ENCODE assay signal across 8 cellular contexts in the genomic region with DNA sequence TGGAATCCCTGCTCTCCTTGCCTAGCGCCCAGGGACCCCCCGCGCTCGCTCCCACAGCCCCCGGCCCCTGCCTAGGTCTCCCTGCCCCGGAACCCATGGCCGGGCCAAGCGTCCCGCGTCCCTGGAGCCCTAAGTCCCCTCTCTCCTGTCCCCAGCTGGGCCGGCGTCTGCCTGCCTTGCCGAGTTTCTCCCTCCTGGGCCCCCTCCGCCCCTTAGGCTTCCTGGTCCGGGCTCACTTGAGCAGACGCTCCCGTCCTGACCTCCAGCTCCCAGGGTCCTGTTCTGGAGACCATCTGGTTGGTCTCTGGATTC. TPM values are rescaled to one million over a fixed set of nuclear protein-coding genes. Genes with fewer than 3 reads are reported as not detected.
DNase-seq lines count a peak whose midpoint lies in the region; ATAC-seq, FAIRE-seq and TF ChIP-seq lines count a peak whose summit lies in the region.

No MANE protein-coding gene starts in this region.

- H3K9ac ChIP-seq in H1 (replicated peaks in 1 of 4; ENCODE audit: extremely low read depth in 1 of 4, low read depth in 3 of 4, low read length in 3 of 4) = peak overlapping the region; percentile 52 to 89 (median 79)
- peak overlapping the region; percentile 99 for H3K9ac ChIP-seq in neuronal stem cell (ENCODE audit: low read depth, low read length, poor library complexity)

- H4K91ac ChIP-seq in H1 (replicated peaks; ENCODE audit: insufficient read length, low read length) (no peak overlapping the region), neuronal stem cell (ENCODE audit: low read depth, low read length, poor library complexity) (no peak overlapping the region)

- peaks cover 13 to 55% of the 10 kb centered on the region in 2 experiments for H3K79me2 ChIP-seq in H1 (ENCODE audit: control insufficient read depth in 1 of 2, insufficient read depth in 2 of 2, low read length in 2 of 2)

- TF ChIP-seq POLR2A in H1 (IDR thresholded peaks at IDR 0.05; ENCODE audit: control extremely low read depth in 1 of 2, low read depth in 2 of 2, low read length in 2 of 2) = no peak

- CTCF ChIA-PET in H1 (lab: Charles Lee; ENCODE audit: partially characterized antibody) = interaction anchor here (0.8 to 1.7 kb wide), 3 partner anchors 23 to 1240 kb away, joined by 3 to 5 read pairs (median 5); no protein-coding TSS in a partner anchor

- H3K18ac ChIP-seq in H1 (ENCODE audit: extremely low read depth, low read length) = no peak overlapping the region
- no peak overlapping the region for H3K18ac ChIP-seq in neuronal stem cell (ENCODE audit: low read length)

- H3K4me1 ChIP-seq in H1 (replicated peaks in 1 of 4; ENCODE audit: control insufficient read depth in 3 of 4, insufficient read depth in 4 of 4, low read length in 3 of 4) = peaks cover 0 to 16% (median 10%) of the 10 kb centered on the region in 4 experiments; a peak in 6 of 7 replicates
- peaks cover 6 to 12% of the 10 kb centered on the region in 2 donors for H3K4me1 ChIP-seq in neuronal stem cell (ENCODE audit: control insufficient read depth in 2 of 2, insufficient read depth in 1 of 2, low read depth in 1 of 2, low read length in 2 of 2)

- H3K36me3 ChIP-seq in H1 (ENCODE audit: control insufficient read depth in 2 of 4, insufficient read depth in 4 of 4, low read length in 3 of 4) = no peaks in the 10 kb centered on the region; a peak in 1 of 8 replicates
- peaks cover 6 to 7% of the 10 kb centered on the region in 2 donors for H3K36me3 ChIP-seq in neuronal stem cell (replicated peaks in 1 of 2; ENCODE audit: control insufficient read depth in 2 of 2, insufficient read depth in 2 of 2, low read length in 2 of 2)

- H3K27ac ChIP-seq in H1 (ENCODE audit: low read depth, low read length) = no peak overlapping the region
- no peak overlapping the region for H3K27ac ChIP-seq in neuronal stem cell (replicated peaks; ENCODE audit: low read length)

- H2BK12ac ChIP-seq in H1 (ENCODE audit: low read depth, low read length) (no peak overlapping the region), neuronal stem cell (ENCODE audit: low read length) (no peak overlapping the region)

- H3K23me2 ChIP-seq in H1 (ENCODE audit: low read depth, low read length) = peaks cover 8% of the 10 kb centered on the region; the same call in 1 of the 2 replicates

- WGBS in H1 (ENCODE audit: extremely low coverage in 1 of 2, insufficient coverage in 1 of 2, insufficient read length in 1 of 2, insufficient replicate concordance in 2 of 2, low coverage in 1 of 2, low lambda C conversion rate in 2 of 2, missing lambda C conversion rate in 1 of 2), 2 experiments = 2% methylated on average over 14 of the region's 17 CpGs; no CpG with 5 or more reads in 1 of the 2 experiments
- WGBS in neuronal stem cell (ENCODE audit: extremely low coverage in 2 of 2, insufficient read length in 2 of 2, insufficient replicate concordance in 1 of 2), 2 donors = no CpG with 5 or more reads among the region's 17 CpGs

- H4K8ac ChIP-seq in H1 (ENCODE audit: extremely low read depth, insufficient read depth, low read length) (peak overlapping the region; percentile 63), neuronal stem cell (ENCODE audit: low read depth, low read length) (peak overlapping the region; percentile 43)

- H2AFZ ChIP-seq in H1 (ENCODE audit: low read length) (no peak overlapping the region), neuronal stem cell (ENCODE audit: low read length) (peak overlapping the region; percentile 96)

- no peak overlapping the region for H3K56ac ChIP-seq in H1 (replicated peaks; ENCODE audit: insufficient read length, low read depth, low read length)

- H3K23ac ChIP-seq in H1 (ENCODE audit: insufficient read length) (no peak overlapping the region), neuronal stem cell (ENCODE audit: low read depth, low read length, poor library complexity) (peak overlapping the region; percentile 98)

- no peak overlapping the region for H2AK5ac ChIP-seq in H1 (ENCODE audit: low read depth, low read length)
- peak overlapping the region; percentile 91 for H2AK5ac ChIP-seq in neuronal stem cell (ENCODE audit: low read depth, low read length)

- peak overlapping the region; percentile 67 to 97 for H3K4me2 ChIP-seq in H1 (ENCODE audit: insufficient read depth in 1 of 2, low read depth in 2 of 2, low read length in 2 of 2)
- H3K4me2 ChIP-seq in neuronal stem cell (ENCODE audit: insufficient read depth, low read length, poor library complexity, severe bottlenecking) = peak overlapping the region; percentile 93

- ATAC-seq in GM19438 (IDR thresholded peaks at IDR 0.05; ENCODE audit: low read depth, unreplicated experiment) (peak; percentile 9), HG03095 (IDR thresholded peaks at IDR 0.05; ENCODE audit: unreplicated experiment) (no peak)

- TF ChIP-seq EP300 in H1 (IDR thresholded peaks at IDR 0.05; ENCODE audit: borderline replicate concordance in 1 of 2, low read depth in 2 of 2, low read length in 2 of 2) = no peak

- H3K14ac ChIP-seq in H1 (ENCODE audit: insufficient read length) (no peak overlapping the region), neuronal stem cell (ENCODE audit: low read length) (no peak overlapping the region)

- H2BK20ac ChIP-seq in H1 (ENCODE audit: low read length) = no peak overlapping the region

- peaks cover 28 to 36% of the 10 kb centered on the region in 2 experiments for H4K20me1 ChIP-seq in H1 (replicated peaks in 1 of 2; ENCODE audit: control insufficient read depth in 1 of 2, insufficient read depth in 2 of 2, low read length in 2 of 2)

- no peak overlapping the region for H4K5ac ChIP-seq in H1 (ENCODE audit: insufficient read length, low read depth, low read length)

- H3K79me1 ChIP-seq in H1 (ENCODE audit: low read depth, low read length) (peaks cover 34% of the 10 kb centered on the region), neuronal stem cell (ENCODE audit: low read depth, low read length) (peaks cover 42% of the 10 kb centered on the region)

- H2BK15ac ChIP-seq in H1 (ENCODE audit: low read length) = no peak overlapping the region
- H2BK15ac ChIP-seq in neuronal stem cell (ENCODE audit: low read length) = peak overlapping the region; percentile 43

- H3K9me3 ChIP-seq in H1 (ENCODE audit: insufficient read depth in 2 of 2, low read depth in 1 of 2, low read length in 1 of 2) (no peaks in the 10 kb centered on the region), neuronal stem cell (replicated peaks in 1 of 2; ENCODE audit: control insufficient read depth in 2 of 2, insufficient read depth in 1 of 2, low read depth in 1 of 2, low read length in 2 of 2) (no peaks in the 10 kb centered on the region)

- no peak for TF ChIP-seq CTCF in H1 (IDR thresholded peaks at IDR 0.05; ENCODE audit: control extremely low read depth in 1 of 3, insufficient read depth in 1 of 3, low read depth in 1 of 3, low read length in 3 of 3)

- POLR2A ChIA-PET in H1 (lab: Charles Lee; ENCODE audit: partially characterized antibody) = interaction anchor here (1.4 to 1.6 kb wide), 2 partner anchors 24 to 58 kb away, joined by 3 to 7 read pairs; no protein-coding TSS in a partner anchor

- H2BK120ac ChIP-seq in H1 (replicated peaks; ENCODE audit: low read depth, low read length) (no peak overlapping the region), neuronal stem cell (ENCODE audit: low read depth, low read length) (no peak overlapping the region)

- no peak for TF ChIP-seq RAD21 in H1 (IDR thresholded peaks at IDR 0.05 in 1 of 2, conservative IDR thresholded peaks at IDR 0.05 in 1 of 2; ENCODE audit: low read depth in 2 of 2, low read length in 2 of 2)

- H3K4me3 ChIP-seq in H1 (ENCODE audit: extremely low read depth in 1 of 4, insufficient read depth in 2 of 4, low read depth in 3 of 4, low read length in 4 of 4) (peak overlapping the region; percentile 71 to 94 (median 78)), neuronal stem cell (ENCODE audit: low read length in 2 of 2) (peak overlapping the region; percentile 75 to 94)

- no peaks in the 10 kb centered on the region for H3K27me3 ChIP-seq in H1 (replicated peaks in 1 of 4; ENCODE audit: control insufficient read depth in 3 of 4, extremely low read depth in 1 of 4, insufficient read depth in 3 of 4, low read length in 3 of 4)
- no peaks in the 10 kb centered on the region for H3K27me3 ChIP-seq in neuronal stem cell (ENCODE audit: control insufficient read depth in 3 of 3, insufficient read depth in 3 of 3, low read depth in 1 of 3, low read length in 3 of 3)

- DNase-seq in NCI-H69 (lab: John Stamatoyannopoulos, UW) (peak; percentile 40), H1 (ENCODE audit: low read depth in 1 of 2, low spot score in 2 of 2) (no peak), neuronal stem cell (ENCODE audit: low spot score) (no peak), NCI-H1105 (lab: John Stamatoyannopoulos, UW) (no peak), inferior parietal cortex (ENCODE audit: extremely low spot score) (no peak)
- no peak for DNase-seq in stimulated activated CD4-positive, alpha-beta T cell treated with anti-CD3 and anti-CD28 coated beads, Interleukin-1b, Interleukin-23, amount 100 ng/mL, for 48 hours

- H2BK5ac ChIP-seq in H1 (ENCODE audit: low read depth, low read length) = no peak overlapping the region
- H2BK5ac ChIP-seq in neuronal stem cell (ENCODE audit: low read length) = peak overlapping the region; percentile 90

- no peak overlapping the region for H3K4ac ChIP-seq in H1 (replicated peaks; ENCODE audit: insufficient read length, low read depth, low read length)
- peak overlapping the region; percentile 93 for H3K4ac ChIP-seq in neuronal stem cell (ENCODE audit: low read length)

- no peak for FAIRE-seq in H1 (lab: Jason Lieb, UNC)

RNA-seq across cellular contexts. Expression of gene NCLN, which starts 0.6 kb away (rescaled TPM):
- total RNA-seq in H1 (2021; fragmentation: NEBNext Ultra II Directional; extraction: Animal tissue kit (Norgen Biotek cat#: 25700)) = 103 and 105 TPM in 2 replicates
- polyA plus RNA-seq in H1 (2011; rRNA removed) = 89.2 and 119 TPM in 2 replicates
- 75.6 TPM for polyA plus RNA-seq in H1 (2011; cell fraction: cytosol; rRNA removed)
- polyA plus RNA-seq in H1 (2011; cell fraction: nucleus; rRNA removed) = 144 TPM
- polyA plus RNA-seq in H1 (2012, experiment 1 of 2) = 69.2 to 103 TPM (median 103 TPM) in 4 replicates
- polyA plus RNA-seq in H1 (2012, experiment 2 of 2) = 80.4 TPM
- polyA plus RNA-seq in H1 (2013, experiment 1 of 2) = 121 TPM
- 121 TPM for polyA plus RNA-seq in H1 (2013, experiment 2 of 2)
- polyA minus RNA-seq in H1 (2011; rRNA and poly(A)+ RNA removed) = 50.0 and 55.6 TPM in 2 replicates
- polyA minus RNA-seq in H1 (2011; cell fraction: cytosol; rRNA and poly(A)+ RNA removed) = 68.7 TPM
- 52.1 TPM for polyA minus RNA-seq in H1 (2011; cell fraction: nucleus; rRNA and poly(A)+ RNA removed)
- 20.8 TPM for polyA plus RNA-seq in neuronal stem cell (2013, experiment 1 of 2)
- polyA plus RNA-seq in neuronal stem cell (2013, experiment 2 of 2) = 20.9 TPM

RNA-seq across cellular contexts. Expression of gene S1PR4, which starts 7.8 kb away (rescaled TPM):
- not detected in 2 replicates for total RNA-seq in H1 (2021; fragmentation: NEBNext Ultra II Directional; extraction: Animal tissue kit (Norgen Biotek cat#: 25700))
- 0.05 TPM in 1 of 2 replicates, not detected in the other for polyA plus RNA-seq in H1 (2011; rRNA removed)
- polyA plus RNA-seq in H1 (2011; cell fraction: cytosol; rRNA removed) = not detected
- not detected for polyA plus RNA-seq in H1 (2011; cell fraction: nucleus; rRNA removed)
- not detected in 4 replicates for polyA plus RNA-seq in H1 (2012, experiment 1 of 2)
- polyA plus RNA-seq in H1 (2012, experiment 2 of 2) = not detected
- not detected for polyA plus RNA-seq in H1 (2013, experiment 1 of 2)
- not detected for polyA plus RNA-seq in H1 (2013, experiment 2 of 2)
- polyA minus RNA-seq in H1 (2011; rRNA and poly(A)+ RNA removed) = not detected in 2 replicates
- not detected for polyA minus RNA-seq in H1 (2011; cell fraction: cytosol; rRNA and poly(A)+ RNA removed)
- polyA minus RNA-seq in H1 (2011; cell fraction: nucleus; rRNA and poly(A)+ RNA removed) = not detected
- not detected for polyA plus RNA-seq in neuronal stem cell (2013, experiment 1 of 2)
- not detected for polyA plus RNA-seq in neuronal stem cell (2013, experiment 2 of 2)

RNA-seq across cellular contexts. Expression of gene CELF5, which starts 38.1 kb away (rescaled TPM):
- total RNA-seq in H1 (2021; fragmentation: NEBNext Ultra II Directional; extraction: Animal tissue kit (Norgen Biotek cat#: 25700)) = 9.8 and 9.9 TPM in 2 replicates
- 15.0 and 18.2 TPM in 2 replicates for polyA plus RNA-seq in H1 (2011; rRNA removed)
- polyA plus RNA-seq in H1 (2011; cell fraction: cytosol; rRNA removed) = 15.4 TPM
- polyA plus RNA-seq in H1 (2011; cell fraction: nucleus; rRNA removed) = 43.5 TPM
- polyA plus RNA-seq in H1 (2012, experiment 1 of 2) = 9.0 to 15.7 TPM (median 12.5 TPM) in 4 replicates
- polyA plus RNA-seq in H1 (2012, experiment 2 of 2) = 6.1 TPM
- polyA plus RNA-seq in H1 (2013, experiment 1 of 2) = 11.1 TPM
- 10.4 TPM for polyA plus RNA-seq in H1 (2013, experiment 2 of 2)
- polyA minus RNA-seq in H1 (2011; rRNA and poly(A)+ RNA removed) = 4.4 and 4.7 TPM in 2 replicates
- 4.8 TPM for polyA minus RNA-seq in H1 (2011; cell fraction: cytosol; rRNA and poly(A)+ RNA removed)
- polyA minus RNA-seq in H1 (2011; cell fraction: nucleus; rRNA and poly(A)+ RNA removed) = 11.7 TPM
- 16.6 TPM for polyA plus RNA-seq in neuronal stem cell (2013, experiment 1 of 2)
- polyA plus RNA-seq in neuronal stem cell (2013, experiment 2 of 2) = 17.4 TPM

RNA-seq across cellular contexts. Expression of gene GNA15, which starts 50.5 kb away (rescaled TPM):
- total RNA-seq in H1 (2021; fragmentation: NEBNext Ultra II Directional; extraction: Animal tissue kit (Norgen Biotek cat#: 25700)) = 0.25 and 0.26 TPM in 2 replicates
- polyA plus RNA-seq in H1 (2011; rRNA removed) = 0.36 and 0.45 TPM in 2 replicates
- 0.61 TPM for polyA plus RNA-seq in H1 (2011; cell fraction: cytosol; rRNA removed)
- 0.16 TPM for polyA plus RNA-seq in H1 (2011; cell fraction: nucleus; rRNA removed)
- 0.13 to 0.46 TPM (median 0.29 TPM) in 3 of 4 replicates, not detected in the other for polyA plus RNA-seq in H1 (2012, experiment 1 of 2)
- 0.14 TPM for polyA plus RNA-seq in H1 (2012, experiment 2 of 2)
- polyA plus RNA-seq in H1 (2013, experiment 1 of 2) = 0.36 TPM
- polyA plus RNA-seq in H1 (2013, experiment 2 of 2) = 0.40 TPM
- polyA minus RNA-seq in H1 (2011; rRNA and poly(A)+ RNA removed) = 0.07 and 0.13 TPM in 2 replicates
- polyA minus RNA-seq in H1 (2011; cell fraction: cytosol; rRNA and poly(A)+ RNA removed) = not detected
- polyA minus RNA-seq in H1 (2011; cell fraction: nucleus; rRNA and poly(A)+ RNA removed) = not detected
- polyA plus RNA-seq in neuronal stem cell (2013, experiment 1 of 2) = 0.01 TPM
- not detected for polyA plus RNA-seq in neuronal stem cell (2013, experiment 2 of 2)
